ENCODE assay signal across 41 cellular contexts in the genomic region with DNA sequence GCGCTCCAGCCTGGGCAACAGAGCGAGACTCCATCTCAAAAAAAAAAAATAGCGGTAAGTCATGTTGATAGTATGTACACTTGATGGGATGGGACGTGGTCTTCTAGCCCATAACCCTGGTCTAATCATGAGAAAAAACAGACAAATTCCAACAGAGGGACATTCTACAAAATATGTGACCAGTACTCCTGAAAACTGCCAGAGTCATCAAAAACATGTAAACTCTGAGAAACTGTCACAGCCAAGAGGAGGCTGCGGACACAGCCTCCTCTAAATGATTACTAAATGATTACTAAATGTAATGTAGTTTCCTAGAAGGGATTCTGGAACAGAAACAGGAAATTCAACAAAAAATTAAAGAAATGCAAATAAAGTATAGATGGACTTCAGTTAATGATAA.
"Had no signal": no experiment of that assay in that cellular context is flagged by ENCODE, and none has a peak within 500 bp of the region (broad histone marks: within the 10 kb centered on the region; RNA-seq: fewer than 3 reads in every experiment).

No MANE protein-coding gene starts in this region.

- DNase-seq: activated effector memory CD4-positive, alpha-beta T cell treated with anti-CD3 and anti-CD28 coated beads, Interleukin-2, amount 50 U/mL, for 16 hours; activated effector memory CD4-positive, alpha-beta T cell treated with Interleukin-2 at 50 U/mL for 16 hours; activated gamma-delta T cell; activated gamma-delta T cell treated with Interleukin-2 at 50 U/mL for 16 hours; activated naive CD4-positive, alpha-beta T cell; activated naive CD4-positive, alpha-beta T cell treated with anti-CD3 and anti-CD28 coated beads for 36 hours; activated naive CD4-positive, alpha-beta T cell treated with anti-CD3 and anti-CD28 coated beads, Interleukin-2, amount 10 ng/mL, durations not matched to agents 7 days and 5 days; activated naive CD4-positive, alpha-beta T cell treated with anti-CD3 and anti-CD28 coated beads, Interleukin-2, amount 50 U/mL, for 16 hours; activated naive CD4-positive, alpha-beta T cell treated with Interleukin-2 at 50 U/mL for 16 hours; activated naive CD8-positive, alpha-beta T cell treated with anti-CD3 and anti-CD28 coated beads for 36 hours; activated naive CD8-positive, alpha-beta T cell treated with anti-CD3 and anti-CD28 coated beads, Interleukin-2, amount 10 ng/mL, durations not matched to agents 7 days and 5 days; activated naive CD8-positive, alpha-beta T cell treated with anti-CD3 and anti-CD28 coated beads, Interleukin-2, amount 50 U/mL, for 24 hours; activated T-cell treated with anti-CD3 and anti-CD28 coated beads, Interleukin-2, amount 50 U/mL, for 1 hour; activated T-cell treated with anti-CD3 and anti-CD28 coated beads, Interleukin-2, amount 50 U/mL, for 24 hours; activated T-cell treated with anti-CD3 and anti-CD28 coated beads, Interleukin-2, amount 50 U/mL, for 4 hours; activated T-cell treated with anti-CD3 and anti-CD28 coated beads, Interleukin-2, amount 50 U/mL, for 48 hours; activated T-cell treated with anti-CD3 and anti-CD28 coated beads, Interleukin-2, amount 50 U/mL, for 72 hours; adrenal gland; amniotic stem cell; amygdala; anterior cingulate cortex; aorta; body of pancreas; brain microvascular endothelial cell; caudate nucleus; central memory CD4-positive, alpha-beta T cell; cerebellar nuclear complex had no signal

- H3K36me3 Mint-ChIP-seq: activated naive CD4-positive, alpha-beta T cell treated with anti-CD3 and anti-CD28 coated beads, Interleukin-2, amount 10 ng/mL, durations not matched to agents 7 days and 5 days; activated naive CD4-positive, alpha-beta T cell treated with anti-CD3 and anti-CD28 coated beads, Interleukin-2, amount 50 U/mL, for 24 hours; activated naive CD4-positive, alpha-beta T cell treated with anti-CD3 and anti-CD28 coated beads, Interleukin-2, amount 50 U/mL, for 72 hours; activated naive CD8-positive, alpha-beta T cell treated with anti-CD3 and anti-CD28 coated beads for 36 hours had no signal

- ATAC-seq: activated naive CD4-positive, alpha-beta T cell treated with anti-CD3 and anti-CD28 coated beads, Interleukin-2, amount 50 U/mL, for 72 hours; activated naive CD8-positive, alpha-beta T cell treated with anti-CD3 and anti-CD28 coated beads, Interleukin-2, amount 50 U/mL, for 24 hours; activated T-cell treated with anti-CD3 and anti-CD28 coated beads, Interleukin-2, amount 50 U/mL, for 4 hours; activated T-cell treated with anti-CD3 and anti-CD28 coated beads, Interleukin-2, amount 50 U/mL, for 72 hours; activated T-helper 17 cell treated with anti-CD3 and anti-CD28 coated beads, Interleukin-2, amount 50 U/mL, for 72 hours; body of pancreas had no signal

- H3K9me3 Mint-ChIP-seq: activated naive CD4-positive, alpha-beta T cell treated with anti-CD3 and anti-CD28 coated beads for 36 hours; activated naive CD4-positive, alpha-beta T cell treated with anti-CD3 and anti-CD28 coated beads, Interleukin-2, amount 10 ng/mL, durations not matched to agents 7 days and 5 days; activated naive CD4-positive, alpha-beta T cell treated with anti-CD3 and anti-CD28 coated beads, Interleukin-2, amount 50 U/mL, for 24 hours; activated naive CD8-positive, alpha-beta T cell treated with anti-CD3 and anti-CD28 coated beads for 36 hours; activated naive CD8-positive, alpha-beta T cell treated with anti-CD3 and anti-CD28 coated beads, Interleukin-2, amount 10 ng/mL, durations not matched to agents 7 days and 5 days; activated naive CD8-positive, alpha-beta T cell treated with anti-CD3 and anti-CD28 coated beads, Interleukin-2, amount 50 U/mL, for 24 hours; activated T-cell treated with anti-CD3 and anti-CD28 coated beads, Interleukin-2, amount 50 U/mL, for 24 hours; activated T-cell treated with anti-CD3 and anti-CD28 coated beads, Interleukin-2, amount 50 U/mL, for 4 hours; activated T-cell treated with anti-CD3 and anti-CD28 coated beads, Interleukin-2, amount 50 U/mL, for 72 hours; activated T-helper 1 cell treated with anti-CD3 and anti-CD28 coated beads, Interleukin-12 subunit alpha, Interleukin-12 subunit beta, Interleukin-2, Interleukin-4 antibody, amounts not matched to agents 30 ng/mL and 10 ng/mL and 1 ng/mL, durations not matched to agents 14 hours and 24 hours and 36 hours; activated T-helper 17 cell treated with anti-CD3 and anti-CD28 coated beads, Interleukin-2, amount 50 U/mL, for 72 hours; central memory CD8-positive, alpha-beta T cell had no signal

- H3K4me3 ChIP-seq: adrenal gland, ascending aorta, body of pancreas, breast epithelium, cardiac muscle cell had no signal

- H3K4me1 Mint-ChIP-seq: activated naive CD4-positive, alpha-beta T cell treated with anti-CD3 and anti-CD28 coated beads, Interleukin-2, amount 10 ng/mL, durations not matched to agents 7 days and 5 days; activated naive CD4-positive, alpha-beta T cell treated with anti-CD3 and anti-CD28 coated beads, Interleukin-2, amount 50 U/mL, for 24 hours; activated naive CD8-positive, alpha-beta T cell treated with anti-CD3 and anti-CD28 coated beads, Interleukin-2, amount 10 ng/mL, durations not matched to agents 7 days and 5 days; activated T-helper 17 cell treated with anti-CD3 and anti-CD28 coated beads, Interleukin-2, amount 50 U/mL, for 72 hours; brain; central memory CD8-positive, alpha-beta T cell had no signal

- FAIRE-seq: astrocyte, bronchial epithelial cell, colon had no signal

- H3K4me3 Mint-ChIP-seq: activated naive CD4-positive, alpha-beta T cell treated with anti-CD3 and anti-CD28 coated beads for 36 hours; activated naive CD4-positive, alpha-beta T cell treated with anti-CD3 and anti-CD28 coated beads, Interleukin-2, amount 10 ng/mL, durations not matched to agents 7 days and 5 days; activated naive CD4-positive, alpha-beta T cell treated with anti-CD3 and anti-CD28 coated beads, Interleukin-2, amount 50 U/mL, for 24 hours; activated naive CD8-positive, alpha-beta T cell; activated naive CD8-positive, alpha-beta T cell treated with anti-CD3 and anti-CD28 coated beads for 36 hours; activated naive CD8-positive, alpha-beta T cell treated with anti-CD3 and anti-CD28 coated beads, Interleukin-2, amount 10 ng/mL, durations not matched to agents 7 days and 5 days; activated naive CD8-positive, alpha-beta T cell treated with anti-CD3 and anti-CD28 coated beads, Interleukin-2, amount 50 U/mL, for 24 hours; activated T-cell treated with anti-CD3 and anti-CD28 coated beads, Interleukin-2, amount 50 U/mL, for 24 hours; activated T-cell treated with anti-CD3 and anti-CD28 coated beads, Interleukin-2, amount 50 U/mL, for 4 hours; activated T-cell treated with anti-CD3 and anti-CD28 coated beads, Interleukin-2, amount 50 U/mL, for 72 hours; activated T-helper 1 cell treated with anti-CD3 and anti-CD28 coated beads, Interleukin-12 subunit alpha, Interleukin-12 subunit beta, Interleukin-2, Interleukin-4 antibody, amounts not matched to agents 30 ng/mL and 10 ng/mL and 1 ng/mL, durations not matched to agents 14 hours and 24 hours and 36 hours; activated T-helper 17 cell treated with anti-CD3 and anti-CD28 coated beads, Interleukin-2, amount 50 U/mL, for 72 hours; brain; central memory CD8-positive, alpha-beta T cell had no signal

- H3K27ac ChIP-seq: adrenal gland, ascending aorta, body of pancreas, brain microvascular endothelial cell, breast epithelium, cardiac muscle cell had no signal

- H3K27me3 ChIP-seq: adrenal gland, ascending aorta, body of pancreas, brain microvascular endothelial cell, breast epithelium had no signal

- H3K4me1 ChIP-seq: ascending aorta, body of pancreas, breast epithelium had no signal

- H3K9me3 ChIP-seq: adrenal gland, ascending aorta, body of pancreas, breast epithelium had no signal

- H3K36me3 ChIP-seq: adrenal gland, ascending aorta, brain microvascular endothelial cell, breast epithelium, cardiac muscle cell had no signal

- H3K27me3 Mint-ChIP-seq: activated naive CD8-positive, alpha-beta T cell treated with anti-CD3 and anti-CD28 coated beads for 36 hours; activated naive CD8-positive, alpha-beta T cell treated with anti-CD3 and anti-CD28 coated beads, Interleukin-2, amount 50 U/mL, for 24 hours; activated T-cell treated with anti-CD3 and anti-CD28 coated beads, Interleukin-2, amount 50 U/mL, for 24 hours; activated T-helper 17 cell treated with anti-CD3 and anti-CD28 coated beads, Interleukin-2, amount 50 U/mL, for 72 hours; brain had no signal

- H3K27ac Mint-ChIP-seq: activated naive CD4-positive, alpha-beta T cell treated with anti-CD3 and anti-CD28 coated beads for 36 hours; activated naive CD4-positive, alpha-beta T cell treated with anti-CD3 and anti-CD28 coated beads, Interleukin-2, amount 10 ng/mL, durations not matched to agents 7 days and 5 days; activated naive CD4-positive, alpha-beta T cell treated with anti-CD3 and anti-CD28 coated beads, Interleukin-2, amount 50 U/mL, for 24 hours; activated naive CD4-positive, alpha-beta T cell treated with anti-CD3 and anti-CD28 coated beads, Interleukin-2, amount 50 U/mL, for 72 hours; activated naive CD8-positive, alpha-beta T cell; activated naive CD8-positive, alpha-beta T cell treated with anti-CD3 and anti-CD28 coated beads for 36 hours; activated naive CD8-positive, alpha-beta T cell treated with anti-CD3 and anti-CD28 coated beads, Interleukin-2, amount 10 ng/mL, durations not matched to agents 7 days and 5 days; activated naive CD8-positive, alpha-beta T cell treated with anti-CD3 and anti-CD28 coated beads, Interleukin-2, amount 50 U/mL, for 24 hours; activated T-cell treated with anti-CD3 and anti-CD28 coated beads, Interleukin-2, amount 50 U/mL, for 24 hours; activated T-cell treated with anti-CD3 and anti-CD28 coated beads, Interleukin-2, amount 50 U/mL, for 72 hours; activated T-helper 1 cell treated with anti-CD3 and anti-CD28 coated beads, Interleukin-12 subunit alpha, Interleukin-12 subunit beta, Interleukin-2, Interleukin-4 antibody, amounts not matched to agents 30 ng/mL and 10 ng/mL and 1 ng/mL, durations not matched to agents 14 hours and 24 hours and 36 hours; activated T-helper 17 cell treated with anti-CD3 and anti-CD28 coated beads, Interleukin-2, amount 50 U/mL, for 72 hours; activated T-helper 2 cell treated with anti-CD3 and anti-CD28 coated beads, Interferon-gamma antibody, Interleukin-2, Interleukin-4, amounts not matched to agents 10 μg/mL and 5 μg/mL and 100 μg/mL, durations not matched to agents 14 hours and 24 hours and 36 hours; brain had no signal
